ENCODE assay signal across 21 cellular contexts in genomic region chr1:212937034-212937433, GRCh38. TPM values are rescaled to one million over a fixed set of nuclear protein-coding genes. Genes with fewer than 3 reads are reported as not detected.
DNase-seq lines count a peak whose midpoint lies in the region; ATAC-seq lines count a peak whose summit lies in the region.
"Had no signal": no experiment of that assay in that cellular context is flagged by ENCODE, and none has a peak within 500 bp of the region (broad histone marks: within the 10 kb centered on the region; RNA-seq: fewer than 3 reads in every experiment).

No MANE protein-coding gene starts in this region.

- peak; percentile 68 for ATAC-seq in left lobe of liver
- ATAC-seq in GM21390 (IDR thresholded peaks at IDR 0.05; ENCODE audit: unreplicated experiment), result no peak
- ATAC-seq: A549; CD8-positive, alpha-beta T cell; GM12878 had no signal

- DNase-seq in DMS 273 (lab: John Stamatoyannopoulos, UW; ENCODE audit: unreplicated experiment) (peak; percentile 51), DMS 273 treated with DMSO at 0.1 percent for 48 hours (lab: John Stamatoyannopoulos, UW) (no peak), D341Med (ENCODE audit: low spot score) (peak; percentile 17), left lobe of liver (ENCODE audit: low spot score) (no peak), mesenteric fat pad (ENCODE audit: low spot score) (peak; percentile 71), globus pallidus (ENCODE audit: low spot score) (no peak)
- DNase-seq: AML-193; Caco-2; Calu3; CD4-positive, alpha-beta T cell; CD8-positive, alpha-beta T cell; DMS153; DMS53; DMS79; DND-41; EL; GDM1 had no signal

RNA-seq across cellular contexts. Expression of gene VASH2, which starts 13.3 kb away (rescaled TPM):
- total RNA-seq in left lobe of liver (0.10 TPM), mesenteric fat pad (3.0 TPM)
- total RNA-seq: B cell; CD8-positive, alpha-beta T cell had no signal

Comparison
In these comparisons a context has a peak if more than half of its experiments do, and no peak if none do; other contexts are left out.
1. DNase-seq: peak in DMS 273 (single experiment), D341Med (single experiment) and mesenteric fat pad (single experiment); none in DMS 273 treated with DMSO at 0.1 percent for 48 hours (single experiment), left lobe of liver (single experiment) and globus pallidus (single experiment).